ENCODE assay signal across 18 cellular contexts in genomic region chr10:75013007-75013406, GRCh38.
DNase-seq lines count a peak whose midpoint lies in the region; ATAC-seq and TF ChIP-seq lines count a peak whose summit lies in the region.
"Had no signal": no experiment of that assay in that cellular context is flagged by ENCODE, and none has a peak within 500 bp of the region (broad histone marks: within the 10 kb centered on the region; RNA-seq: fewer than 3 reads in every experiment).

No MANE protein-coding gene starts in this region.

- peak; percentile 20 to 22 for ATAC-seq in activated T-cell treated with anti-CD3 and anti-CD28 coated beads, Interleukin-2, amount 50 U/mL, for 72 hours (replicated peaks in 1 of 2)
- ATAC-seq in activated T-cell treated with anti-CD3 and anti-CD28 coated beads, Interleukin-2, amount 50 U/mL, for 4 hours: no peak
- peak; percentile 75 for ATAC-seq in stimulated activated naive CD8-positive, alpha-beta T cell treated with anti-CD3 and anti-CD28 coated beads, Interleukin-15, amount 100 ng/mL, for 72 hours
- no peak for ATAC-seq in HG03175 (IDR thresholded peaks at IDR 0.05; ENCODE audit: unreplicated experiment)

- peaks cover 35% of the 10 kb centered on the region for H3K4me1 Mint-ChIP-seq in activated T-cell treated with anti-CD3 and anti-CD28 coated beads, Interleukin-2, amount 50 U/mL, for 72 hours (ENCODE audit: low read depth)
- H3K4me1 Mint-ChIP-seq in activated T-cell treated with anti-CD3 and anti-CD28 coated beads, Interleukin-2, amount 50 U/mL, for 4 hours (ENCODE audit: low read depth): peaks cover 49% of the 10 kb centered on the region
- peaks cover 23 to 44% (median 41%) of the 10 kb centered on the region in 3 donors for H3K4me1 Mint-ChIP-seq in IgD-negative memory B cell
- H3K4me1 Mint-ChIP-seq in brain: peaks cover 48% of the 10 kb centered on the region
- H3K4me1 Mint-ChIP-seq in stimulated activated naive CD8-positive, alpha-beta T cell treated with anti-CD3 and anti-CD28 coated beads, Interleukin-15, amount 100 ng/mL, for 72 hours: peaks cover 70% of the 10 kb centered on the region

- POLR2A ChIA-PET in GM10248 (lab: Yijun Ruan, JAX): no interaction called here

- TF ChIP-seq CTCF in brain (conservative IDR thresholded peaks at IDR 0.05) (no peak), GM10248 (IDR thresholded peaks at IDR 0.05; ENCODE audit: control extremely low read depth, extremely low read depth, low read depth, missing control alignments) (no peak)

- peak overlapping the region in 1 of 2 donors; percentile 82 for H3K4me3 Mint-ChIP-seq in activated T-cell treated with anti-CD3 and anti-CD28 coated beads, Interleukin-2, amount 50 U/mL, for 72 hours
- H3K4me3 Mint-ChIP-seq in activated T-cell treated with anti-CD3 and anti-CD28 coated beads, Interleukin-2, amount 50 U/mL, for 4 hours: no peak overlapping the region
- H3K4me3 Mint-ChIP-seq in IgD-negative memory B cell (peak overlapping the region in 2 of 4 donors; percentile 49 to 91), brain (no peak overlapping the region)
- peak overlapping the region in 1 of 2 donors; percentile 29 for H3K4me3 Mint-ChIP-seq in stimulated activated naive CD8-positive, alpha-beta T cell treated with anti-CD3 and anti-CD28 coated beads, Interleukin-15, amount 100 ng/mL, for 72 hours
- H3K4me3 Mint-ChIP-seq: CD14-positive monocyte had no signal

- no peaks in the 10 kb centered on the region for H3K9me3 Mint-ChIP-seq in activated T-cell treated with anti-CD3 and anti-CD28 coated beads, Interleukin-2, amount 50 U/mL, for 72 hours
- H3K9me3 Mint-ChIP-seq in activated T-cell treated with anti-CD3 and anti-CD28 coated beads, Interleukin-2, amount 50 U/mL, for 4 hours: no peaks in the 10 kb centered on the region
- H3K9me3 Mint-ChIP-seq in IgD-negative memory B cell (no peaks in the 10 kb centered on the region), brain (no peaks in the 10 kb centered on the region)
- no peaks in the 10 kb centered on the region for H3K9me3 Mint-ChIP-seq in stimulated activated naive CD8-positive, alpha-beta T cell treated with anti-CD3 and anti-CD28 coated beads, Interleukin-15, amount 100 ng/mL, for 72 hours
- H3K9me3 Mint-ChIP-seq: CD14-positive monocyte had no signal

- H3K27me3 Mint-ChIP-seq in activated T-cell treated with anti-CD3 and anti-CD28 coated beads, Interleukin-2, amount 50 U/mL, for 72 hours (ENCODE audit: low read depth): no peaks in the 10 kb centered on the region
- no peaks in the 10 kb centered on the region for H3K27me3 Mint-ChIP-seq in activated T-cell treated with anti-CD3 and anti-CD28 coated beads, Interleukin-2, amount 50 U/mL, for 4 hours (ENCODE audit: low read depth)
- H3K27me3 Mint-ChIP-seq in IgD-negative memory B cell (no peaks in the 10 kb centered on the region), brain (no peaks in the 10 kb centered on the region)
- no peaks in the 10 kb centered on the region for H3K27me3 Mint-ChIP-seq in stimulated activated naive CD8-positive, alpha-beta T cell treated with anti-CD3 and anti-CD28 coated beads, Interleukin-15, amount 100 ng/mL, for 72 hours

- CTCF ChIA-PET in GM10248 (lab: Yijun Ruan, JAX): interaction anchor here (1.5 to 1.8 kb wide), 5 partner anchors 8 to 21 kb away, joined by 3 to 7 read pairs (median 5); no protein-coding TSS in a partner anchor

- peaks cover 0 to 1% of the 10 kb centered on the region in 2 donors for H3K36me3 Mint-ChIP-seq in activated T-cell treated with anti-CD3 and anti-CD28 coated beads, Interleukin-2, amount 50 U/mL, for 72 hours (ENCODE audit: insufficient read depth in 2 of 2)
- H3K36me3 Mint-ChIP-seq in activated T-cell treated with anti-CD3 and anti-CD28 coated beads, Interleukin-2, amount 50 U/mL, for 4 hours (ENCODE audit: insufficient read depth): peaks cover 5% of the 10 kb centered on the region
- no peaks in the 10 kb centered on the region for H3K36me3 Mint-ChIP-seq in IgD-negative memory B cell
- peaks cover 46% of the 10 kb centered on the region for H3K36me3 Mint-ChIP-seq in brain

- H3K27ac Mint-ChIP-seq in activated T-cell treated with anti-CD3 and anti-CD28 coated beads, Interleukin-2, amount 50 U/mL, for 72 hours: peak overlapping the region; percentile 87
- H3K27ac Mint-ChIP-seq in IgD-negative memory B cell (peak overlapping the region in 2 of 3 donors; percentile 31 to 36), brain (peak overlapping the region in 3 of 5 experiments; percentile 45 to 68 (median 62))
- H3K27ac Mint-ChIP-seq in stimulated activated naive CD8-positive, alpha-beta T cell treated with anti-CD3 and anti-CD28 coated beads, Interleukin-15, amount 100 ng/mL, for 72 hours: peak overlapping the region; percentile 88 to 94

- DNase-seq in activated T-cell treated with anti-CD3 and anti-CD28 coated beads, Interleukin-2, amount 50 U/mL, for 72 hours: no peak
- no peak for DNase-seq in activated T-cell treated with anti-CD3 and anti-CD28 coated beads, Interleukin-2, amount 50 U/mL, for 4 hours
- no peak for DNase-seq in stimulated activated naive CD8-positive, alpha-beta T cell treated with anti-CD3 and anti-CD28 coated beads, Interleukin-15, amount 100 ng/mL, for 72 hours
- DNase-seq in GM10248 (ENCODE audit: extremely low spot score): no peak
- no peak for DNase-seq in NCI-H146 (lab: John Stamatoyannopoulos, UW)
- DNase-seq: activated gamma-delta T cell; effector memory CD4-positive, alpha-beta T cell; esophagus squamous epithelium; midbrain; NCI-H1048; NCI-H2029 treated with DMSO at 0.1 percent for 48 hours; NCI-H510A; stimulated activated CD4-positive, alpha-beta T cell treated with anti-CD3 and anti-CD28 coated beads, Interleukin-4, amount 100 ng/mL, for 24 hours; uterus had no signal

Comparison
In these comparisons a context has a peak if more than half of its experiments do, and no peak if none do; other contexts are left out.
1. ATAC-seq: peak in activated T-cell treated with anti-CD3 and anti-CD28 coated beads, Interleukin-2, amount 50 U/mL, for 72 hours (2 of 2) and stimulated activated naive CD8-positive, alpha-beta T cell treated with anti-CD3 and anti-CD28 coated beads, Interleukin-15, amount 100 ng/mL, for 72 hours (single experiment); none in activated T-cell treated with anti-CD3 and anti-CD28 coated beads, Interleukin-2, amount 50 U/mL, for 4 hours (0 of 2) and HG03175 (single experiment).
2. H3K27ac Mint-ChIP-seq: peak in every context shown above with its lines; median percentile 91 in stimulated activated naive CD8-positive, alpha-beta T cell treated with anti-CD3 and anti-CD28 coated beads, Interleukin-15, amount 100 ng/mL, for 72 hours; 87 in activated T-cell treated with anti-CD3 and anti-CD28 coated beads, Interleukin-2, amount 50 U/mL, for 72 hours; 62 in brain; 34 in IgD-negative memory B cell.